ENCODE assay signal across 8 cellular contexts in genomic region chr5:138330813-138331448, GRCh38. TPM values are rescaled to one million over a fixed set of nuclear protein-coding genes. Genes with fewer than 3 reads are reported as not detected.
DNase-seq lines count a peak whose midpoint lies in the region; ATAC-seq, FAIRE-seq and TF ChIP-seq lines count a peak whose summit lies in the region.

No MANE protein-coding gene starts in this region.

- intact Hi-C loops in adrenal gland (cut with DNase I) = no loop called here

- peak overlapping the region; percentile 48 for H2AFZ ChIP-seq in mesenchymal stem cell (ENCODE audit: low read depth, low read length)

- ATAC-seq in A549 (peak in 1 of 2 experiments; percentile 13), GM21529 (IDR thresholded peaks at IDR 0.05; ENCODE audit: unreplicated experiment) (no peak)

- H2BK5ac ChIP-seq in mesenchymal stem cell (ENCODE audit: low read depth, low read length, poor library complexity, severe bottlenecking) = no peak overlapping the region

- TF ChIP-seq POLR2A in A549 (IDR thresholded peaks at IDR 0.05; ENCODE audit: low read length) = no peak
- TF ChIP-seq POLR2A in adrenal gland (IDR thresholded peaks at IDR 0.05) = no peak

- FAIRE-seq in A549 (lab: Jason Lieb, UNC) = no peak

- H3K4ac ChIP-seq in mesenchymal stem cell (ENCODE audit: low read depth in 1 of 2, low read length in 2 of 2) = no peak overlapping the region

- CTCF ChIA-PET in A549 (lab: Yijun Ruan, JAX) = interaction anchor here (0.6 to 13.3 kb wide), 4 partner anchors 22 to 151 kb away, joined by 3 to 197 read pairs (median 5); partner anchors contain the start of gene KDM3B

- no peaks in the 10 kb centered on the region for H3K27me3 ChIP-seq in mesenchymal stem cell (ENCODE audit: control insufficient read depth in 1 of 2, insufficient read depth in 1 of 2, low read length in 2 of 2)
- no peaks in the 10 kb centered on the region for H3K27me3 ChIP-seq in adrenal gland

- POLR2A ChIA-PET in A549 (lab: Yijun Ruan, JAX) = interaction anchor here (1.2 to 1.8 kb wide), 2 partner anchors 21 to 117 kb away, joined by 4 to 11 read pairs; partner anchors contain the start of genes CDC23 and KDM3B

- no peak overlapping the region for H2BK12ac ChIP-seq in mesenchymal stem cell (ENCODE audit: low read length in 2 of 2)

- no peaks in the 10 kb centered on the region for H3K36me3 ChIP-seq in mesenchymal stem cell (ENCODE audit: control insufficient read depth in 1 of 2, insufficient read depth in 2 of 2, low read depth in 1 of 2, low read length in 2 of 2)
- H3K36me3 ChIP-seq in adrenal gland (replicated peaks in 1 of 2) = no peaks in the 10 kb centered on the region

- H2BK15ac ChIP-seq in mesenchymal stem cell (ENCODE audit: low read depth, poor library complexity, severe bottlenecking) = no peak overlapping the region

- no peak overlapping the region for H2AK5ac ChIP-seq in mesenchymal stem cell (ENCODE audit: low read length, severe bottlenecking)

- H4K8ac ChIP-seq in mesenchymal stem cell (ENCODE audit: low read length) = no peak overlapping the region

- TF ChIP-seq EP300 in A549 (IDR thresholded peaks at IDR 0.05) = no peak

- peak overlapping the region; percentile 70 for H3K4me3 ChIP-seq in A549
- H3K4me3 ChIP-seq in astrocyte of the cerebellum (ENCODE audit: low read depth, low read length) = peak overlapping the region; percentile 70
- H3K4me3 ChIP-seq in mesenchymal stem cell (ENCODE audit: insufficient read depth in 1 of 2, low read depth in 1 of 2, low read length in 2 of 2) = peak overlapping the region; percentile 62 to 88
- peak overlapping the region in 2 of 4 donors; percentile 18 to 50 for H3K4me3 ChIP-seq in adrenal gland

- H3K4me2 ChIP-seq in A549 (peak overlapping the region; percentile 95), mesenchymal stem cell (ENCODE audit: low read length, poor library complexity, severe bottlenecking) (peak overlapping the region; percentile 96)

- H3K14ac ChIP-seq in mesenchymal stem cell (ENCODE audit: low read length in 2 of 2) = no peak overlapping the region

- in situ Hi-C loops in astrocyte of the cerebellum (cut with HindIII; ENCODE audit: low sequenced_read_pairs) (no loop called here), G401 (cut with HindIII; ENCODE audit: low sequenced_read_pairs) (no loop called here)

- no peak overlapping the region for H4K91ac ChIP-seq in mesenchymal stem cell (ENCODE audit: low read length)

- H3K79me1 ChIP-seq in mesenchymal stem cell (replicated peaks; ENCODE audit: low read length, poor library complexity, severe bottlenecking) = peaks cover 7% of the 10 kb centered on the region

- H2BK120ac ChIP-seq in mesenchymal stem cell (ENCODE audit: low read depth, low read length) = no peak overlapping the region

- H3K9ac ChIP-seq in mesenchymal stem cell (ENCODE audit: low read length) = peak overlapping the region; percentile 75

- H3K23ac ChIP-seq in mesenchymal stem cell (ENCODE audit: low read length in 2 of 2) = no peak overlapping the region

- H3K18ac ChIP-seq in mesenchymal stem cell (ENCODE audit: low read depth in 1 of 2, low read length in 2 of 2) = no peak overlapping the region

- peak overlapping the region; percentile 64 to 83 for H3K27ac ChIP-seq in A549
- H3K27ac ChIP-seq in mesenchymal stem cell (ENCODE audit: low read length, poor library complexity, severe bottlenecking) = no peak overlapping the region
- H3K27ac ChIP-seq in adrenal gland = no peak overlapping the region

- TF ChIP-seq RAD21 in A549 (conservative IDR thresholded peaks at IDR 0.05 in 1 of 2, IDR thresholded peaks at IDR 0.05 in 1 of 2) = no peak

- H3K9me3 ChIP-seq in A549 (no peaks in the 10 kb centered on the region), mesenchymal stem cell (ENCODE audit: control insufficient read depth, low read length) (no peaks in the 10 kb centered on the region), adrenal gland (replicated peaks in 1 of 3) (no peaks in the 10 kb centered on the region)

- no peak for TF ChIP-seq CTCF in A549 (IDR thresholded peaks at IDR 0.05)
- TF ChIP-seq CTCF in astrocyte of the cerebellum (IDR thresholded peaks at IDR 0.05; ENCODE audit: low read depth, low read length, missing control alignments) = no peak
- no peak for TF ChIP-seq CTCF in adrenal gland (IDR thresholded peaks at IDR 0.05)

- no peak for DNase-seq in A549 (ENCODE audit: low read depth in 1 of 2, low spot score in 1 of 2)
- peak; percentile 43 for DNase-seq in HT-29 (ENCODE audit: low spot score)
- DNase-seq in astrocyte of the cerebellum (ENCODE audit: low read depth) = no peak
- no peak for DNase-seq in mesenchymal stem cell
- DNase-seq in G401 (ENCODE audit: low spot score) = no peak
- no peak for DNase-seq in adrenal gland
- DNase-seq in activated gamma-delta T cell (lab: John Stamatoyannopoulos, UW) = no peak

- peaks cover 14% of the 10 kb centered on the region; the same call in 2 of the 3 replicates for H3K4me1 ChIP-seq in A549
- peaks cover 5% of the 10 kb centered on the region for H3K4me1 ChIP-seq in mesenchymal stem cell (ENCODE audit: control insufficient read depth, insufficient read depth, low read depth, low read length)
- peaks cover 0 to 13% of the 10 kb centered on the region in 2 donors for H3K4me1 ChIP-seq in adrenal gland (replicated peaks in 1 of 2)

- WGBS in A549 (ENCODE audit: missing lambda C conversion rate) = 9% methylated on average over 12 of the region's 12 CpGs
- WGBS in mesenchymal stem cell = 3% methylated on average over 9 of the region's 12 CpGs
- WGBS in adrenal gland, 4 donors = 3 to 4% (median 4%) methylated on average over 10 to 12 of the region's 12 CpGs

TF ChIP-seq in A549, 52 proteins besides CTCF, POLR2A, EP300 and RAD21:
- TF ChIP-seq MAFK (IDR thresholded peaks at IDR 0.05; ENCODE audit: partially characterized antibody) (peak; percentile 82), HOXB13 (CRISPR knock-in tag; IDR thresholded peaks at IDR 0.05; ENCODE audit: low read depth) (no peak)

RNA-seq across cellular contexts. Expression of gene CDC25C, which starts 0.7 kb away (rescaled TPM):
- polyA plus RNA-seq in A549 (2011; rRNA removed) (19.3 and 20.5 TPM in 2 replicates), A549 (2017; fragmentation: RNase III; extraction: RNeasy Plus Mini Kit Qiagen cat#74134 plus additional on column Dnase treatment) (11.2 to 12.7 TPM (median 12.6 TPM) in 3 replicates), adrenal gland (under 1 TPM; 0.24 to 0.57 (median 0.32) TPM)
- polyA plus RNA-seq in A549 (2012; cell fraction: cytosol; rRNA removed) = 7.9 and 8.8 TPM in 2 replicates
- 8.1 and 11.4 TPM in 2 replicates for polyA plus RNA-seq in A549 (2012; cell fraction: nucleus; rRNA removed)
- 9.4 and 10.0 TPM in 2 replicates for polyA minus RNA-seq in A549 (2011; rRNA and poly(A)+ RNA removed)
- 13.4 and 13.6 TPM in 2 replicates for total RNA-seq in HT-29 (2014; rRNA removed; shearing (Covaris generic))
- polyA plus RNA-seq in mesenchymal stem cell (2013, experiment 1 of 2) = 1.3 TPM
- 1.3 TPM for polyA plus RNA-seq in mesenchymal stem cell (2013, experiment 2 of 2)
- total RNA-seq in G401 (2014; rRNA removed; shearing (Covaris generic)) = 39.8 and 57.5 TPM in 2 replicates
- total RNA-seq in adrenal gland = under 1 TPM in 4 of 8 donors, not detected in 4; 0.28 to 0.49 (median 0.31) TPM

RNA-seq across cellular contexts. Expression of gene FAM53C, which starts 7.1 kb away (rescaled TPM):
- 24.5 and 24.9 TPM in 2 replicates for polyA plus RNA-seq in A549 (2011; rRNA removed)
- polyA plus RNA-seq in A549 (2012; cell fraction: cytosol; rRNA removed) = 13.4 and 18.7 TPM in 2 replicates
- polyA plus RNA-seq in A549 (2012; cell fraction: nucleus; rRNA removed) = 29.8 and 32.6 TPM in 2 replicates
- 21.9 to 25.7 TPM (median 24.7 TPM) in 3 replicates for polyA plus RNA-seq in A549 (2017; fragmentation: RNase III; extraction: RNeasy Plus Mini Kit Qiagen cat#74134 plus additional on column Dnase treatment)
- polyA minus RNA-seq in A549 (2011; rRNA and poly(A)+ RNA removed) = 27.2 and 29.0 TPM in 2 replicates
- total RNA-seq in HT-29 (2014; rRNA removed; shearing (Covaris generic)) = 30.4 and 37.5 TPM in 2 replicates
- polyA plus RNA-seq in mesenchymal stem cell (2013, experiment 1 of 2) = 30.0 TPM
- 28.7 TPM for polyA plus RNA-seq in mesenchymal stem cell (2013, experiment 2 of 2)
- 57.3 and 76.4 TPM in 2 replicates for total RNA-seq in G401 (2014; rRNA removed; shearing (Covaris generic))
- total RNA-seq in adrenal gland = 100 to 1,000 TPM in 1 of 8 donors, 10 to 100 TPM in 7; 19.9 to 143 (median 29.6) TPM
- polyA plus RNA-seq in adrenal gland = 10 to 100 TPM; 11.9 to 23.3 (median 15.9) TPM

RNA-seq across cellular contexts. Expression of gene KDM3B, which starts 21.6 kb away (rescaled TPM):
- polyA plus RNA-seq in A549 (2011; rRNA removed) = 50.6 and 52.5 TPM in 2 replicates
- polyA plus RNA-seq in A549 (2012; cell fraction: cytosol; rRNA removed) = 17.9 and 23.5 TPM in 2 replicates
- 18.4 and 28.9 TPM in 2 replicates for polyA plus RNA-seq in A549 (2012; cell fraction: nucleus; rRNA removed)
- 35.4 to 38.1 TPM (median 37.4 TPM) in 3 replicates for polyA plus RNA-seq in A549 (2017; fragmentation: RNase III; extraction: RNeasy Plus Mini Kit Qiagen cat#74134 plus additional on column Dnase treatment)
- 60.8 and 61.3 TPM in 2 replicates for polyA minus RNA-seq in A549 (2011; rRNA and poly(A)+ RNA removed)
- 34.9 and 36.2 TPM in 2 replicates for total RNA-seq in HT-29 (2014; rRNA removed; shearing (Covaris generic))
- 18.3 TPM for polyA plus RNA-seq in mesenchymal stem cell (2013, experiment 1 of 2)
- 17.1 TPM for polyA plus RNA-seq in mesenchymal stem cell (2013, experiment 2 of 2)
- total RNA-seq in G401 (2014; rRNA removed; shearing (Covaris generic)) = 56.3 and 72.0 TPM in 2 replicates
- 10 to 100 TPM; 38.8 to 68.4 (median 53.5) TPM for total RNA-seq in adrenal gland
- polyA plus RNA-seq in adrenal gland = 10 to 100 TPM; 23.2 to 35.2 (median 23.8) TPM

RNA-seq across cellular contexts. Expression of gene GFRA3, which starts 56.5 kb away (rescaled TPM):
- polyA plus RNA-seq in A549 (2011; rRNA removed) (0.08 and 0.09 TPM in 2 replicates), A549 (2017; fragmentation: RNase III; extraction: RNeasy Plus Mini Kit Qiagen cat#74134 plus additional on column Dnase treatment) (0.04 to 0.07 TPM in 2 of 3 replicates, not detected in the other), adrenal gland (1 to 10 TPM in 1 of 3 donors, under 1 TPM in 2; 0.26 to 1.8 (median 0.40) TPM)
- polyA plus RNA-seq in A549 (2012; cell fraction: cytosol; rRNA removed) = 0.13 and 0.17 TPM in 2 replicates
- 1.3 TPM in 2 replicates for polyA plus RNA-seq in A549 (2012; cell fraction: nucleus; rRNA removed)
- polyA minus RNA-seq in A549 (2011; rRNA and poly(A)+ RNA removed) = 0.12 TPM in 1 of 2 replicates, not detected in the other
- not detected in 2 replicates for total RNA-seq in HT-29 (2014; rRNA removed; shearing (Covaris generic))
- polyA plus RNA-seq in mesenchymal stem cell (2013, experiment 1 of 2) = not detected
- polyA plus RNA-seq in mesenchymal stem cell (2013, experiment 2 of 2) = not detected
- not detected in 2 replicates for total RNA-seq in G401 (2014; rRNA removed; shearing (Covaris generic))
- total RNA-seq in adrenal gland = under 1 TPM in 7 of 8 donors, not detected in 1; 0.18 to 0.83 (median 0.36) TPM

Comparison
In these comparisons a context has a peak if more than half of its experiments do, and no peak if none do; other contexts are left out.
1. H3K27ac ChIP-seq: peak in A549 (2 of 2); none in mesenchymal stem cell (single experiment) and adrenal gland (0 of 5).